17 cellular contexts compared by ENCODE assay signal in the genomic region with DNA sequence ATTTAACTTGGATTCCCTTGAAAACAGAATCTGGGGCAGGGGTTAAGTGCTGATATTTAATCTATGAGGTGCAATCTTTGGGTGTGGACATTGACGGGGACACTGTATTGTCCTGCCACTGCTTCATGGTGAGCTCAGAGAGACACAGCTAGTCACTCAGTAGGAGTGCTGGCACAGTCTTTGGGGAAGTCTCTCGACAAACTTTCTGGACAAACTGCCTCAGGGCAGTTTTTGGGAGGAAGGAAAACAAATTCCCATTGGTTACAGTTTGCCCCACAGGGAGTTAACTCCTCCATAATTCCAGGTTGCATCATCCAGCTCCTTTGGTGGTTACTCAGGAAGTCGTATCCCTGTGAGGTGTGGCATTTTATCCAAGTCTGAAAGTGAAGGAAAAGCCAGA. TPM values are rescaled to one million over a fixed set of nuclear protein-coding genes. Genes with fewer than 3 reads are reported as not detected.
DNase-seq lines count a peak whose midpoint lies in the region; ATAC-seq and TF ChIP-seq lines count a peak whose summit lies in the region.
"Had no signal": no experiment of that assay in that cellular context is flagged by ENCODE, and none has a peak within 500 bp of the region (broad histone marks: within the 10 kb centered on the region; RNA-seq: fewer than 3 reads in every experiment).

No MANE protein-coding gene starts in this region.

- WGBS in H9 (ENCODE audit: extremely low coverage, insufficient read length, low lambda C conversion rate): no CpG with 5 or more reads among the region's 3 CpGs

- no peak overlapping the region for H2BK20ac ChIP-seq in H9 (ENCODE audit: low read depth, low read length, poor library complexity, severe bottlenecking)

- H4K91ac ChIP-seq in H9 (ENCODE audit: insufficient read length, low read depth, low read length): no peak overlapping the region

- peak; percentile 64 for DNase-seq in AG10803 (ENCODE audit: low read depth)
- peak; percentile 61 for DNase-seq in adipocyte (ENCODE audit: low read depth)
- DNase-seq in islet precursor cell: peak; percentile 79
- DNase-seq in GM19238 (ENCODE audit: insufficient read length, low spot score): no peak
- no peak for DNase-seq in H9
- no peak for DNase-seq in NCI-H1694 (lab: John Stamatoyannopoulos, UW)
- DNase-seq: AML-193, dermis blood vessel endothelial cell, NCI-H1105, NCI-H510A treated with DMSO at 0.1 percent for 48 hours, RPMI8226, T-helper 2 cell, testis had no signal

- H3K4me2 ChIP-seq in H9 (ENCODE audit: insufficient read depth, insufficient read length, low read length): no peak overlapping the region

- TF ChIP-seq CTCF in AG10803 (conservative IDR thresholded peaks at IDR 0.05; ENCODE audit: low read length) (no peak), HEK293 (tag by site-specific recombination; IDR thresholded peaks at IDR 0.05) (no peak), H9 (conservative IDR thresholded peaks at IDR 0.05) (no peak)

- H3K56ac ChIP-seq in H9 (ENCODE audit: insufficient read length, low read depth, low read length): no peak overlapping the region

- peaks cover 5% of the 10 kb centered on the region for H3K27me3 Mint-ChIP-seq in H9 (ENCODE audit: low read depth)
- H3K27me3 Mint-ChIP-seq: progenitor cell of endocrine pancreas had no signal

- H3K4ac ChIP-seq in H9 (ENCODE audit: low read depth, low read length): no peak overlapping the region

- H3K14ac ChIP-seq in H9 (ENCODE audit: insufficient read depth, low read length): no peak overlapping the region

- H2AK5ac ChIP-seq in H9 (ENCODE audit: insufficient read length, low read length): no peak overlapping the region

- H3K4me3 ChIP-seq in AG10803 (ENCODE audit: low read length): no peak overlapping the region
- H3K4me3 ChIP-seq in HEK293 (ENCODE audit: low read depth, low read length): no peak overlapping the region
- no peak overlapping the region for H3K4me3 ChIP-seq in adipocyte (ENCODE audit: low read length)
- H3K4me3 ChIP-seq: ascending aorta, testis had no signal

- H3K9me3 ChIP-seq in HEK293 (ENCODE audit: control insufficient read depth, insufficient read depth, low read depth, low read length) (no peaks in the 10 kb centered on the region), adipocyte (ENCODE audit: control insufficient read depth, low read length) (no peaks in the 10 kb centered on the region), H9 (ENCODE audit: control insufficient read depth, low read depth, low read length) (no peaks in the 10 kb centered on the region)
- H3K9me3 ChIP-seq: ascending aorta, testis had no signal

- CTCF ChIA-PET in HEK293 (lab: Yijun Ruan, JAX): interaction anchor here (0.8 to 1.9 kb wide), 6 partner anchors 18 to 210 kb away, joined by 3 to 8 read pairs (median 4); a partner anchor contains a TSS

- H3K18ac ChIP-seq in H9 (ENCODE audit: insufficient read length, low read depth, low read length): no peak overlapping the region

- no peak overlapping the region for H3T11ph ChIP-seq in H9 (ENCODE audit: low read length)

- H3K4me1 ChIP-seq in HEK293 (ENCODE audit: control insufficient read depth, insufficient read depth, low read length): no peaks in the 10 kb centered on the region
- H3K4me1 ChIP-seq in adipocyte (ENCODE audit: control insufficient read depth, insufficient read depth, low read length): peaks cover 54% of the 10 kb centered on the region
- no peaks in the 10 kb centered on the region; the same call in 1 of the 2 replicates for H3K4me1 ChIP-seq in H9 (ENCODE audit: insufficient read depth, low read length)
- H3K4me1 ChIP-seq: ascending aorta had no signal

- H3K9ac ChIP-seq in adipocyte (ENCODE audit: low read length) (no peak overlapping the region), H9 (ENCODE audit: extremely low read depth, insufficient read length, low read length) (no peak overlapping the region)

- POLR2A ChIA-PET in HEK293 (lab: Yijun Ruan, JAX): interaction anchor here (0.5 to 5.6 kb wide), 5 partner anchors 9 to 298 kb away, joined by 3 to 57 read pairs (median 5); a partner anchor contains a TSS

- peaks cover 0 to 11% (median 5%) of the 10 kb centered on the region in 3 experiments; a peak in 4 of 7 replicates for H3K36me3 Mint-ChIP-seq in H9 (ENCODE audit: insufficient read depth in 1 of 3, low read depth in 3 of 3)

- no peaks in the 10 kb centered on the region for H3K79me2 ChIP-seq in H9 (ENCODE audit: insufficient read depth, low read length)

- ATAC-seq in HG02642 (IDR thresholded peaks at IDR 0.05; ENCODE audit: poor library complexity, unreplicated experiment): no peak

- H3K23ac ChIP-seq in H9 (ENCODE audit: insufficient read length, low read depth, low read length): no peak overlapping the region

- H3K23me2 ChIP-seq in H9 (ENCODE audit: insufficient read length, low read depth, low read length, poor library complexity, severe bottlenecking): no peaks in the 10 kb centered on the region

- H3K27me3 ChIP-seq in adipocyte (replicated peaks; ENCODE audit: control insufficient read depth, insufficient read depth, low read length): no peaks in the 10 kb centered on the region
- no peaks in the 10 kb centered on the region for H3K27me3 ChIP-seq in H9 (ENCODE audit: insufficient read depth, low read length)
- H3K27me3 ChIP-seq: ascending aorta, testis had no signal

- no peak overlapping the region for H4K8ac ChIP-seq in H9 (replicated peaks; ENCODE audit: insufficient read length, low read depth, low read length)

- H4K20me1 ChIP-seq in H9 (ENCODE audit: control insufficient read depth, insufficient read depth, insufficient read length): no peaks in the 10 kb centered on the region

- no peak overlapping the region for H3K4me3 Mint-ChIP-seq in H9

- H3K27ac ChIP-seq in HEK293 (ENCODE audit: extremely low read depth, low read depth, low read length) (no peak overlapping the region), H9 (ENCODE audit: insufficient read length, low read depth, low read length) (no peak overlapping the region)
- H3K27ac ChIP-seq: ascending aorta, testis had no signal

- H3K27ac Mint-ChIP-seq in H9: peak overlapping the region in 1 of 3 experiments; percentile 78; a peak in 3 of 7 replicates
- H3K27ac Mint-ChIP-seq: progenitor cell of endocrine pancreas had no signal

- no peak overlapping the region for H2BK120ac ChIP-seq in H9 (ENCODE audit: low read depth, low read length, poor library complexity, severe bottlenecking)

- no peak overlapping the region for H2BK15ac ChIP-seq in H9 (ENCODE audit: low read depth, low read length)

- H2BK5ac ChIP-seq in H9 (ENCODE audit: insufficient read length, low read length): no peak overlapping the region

- H4K5ac ChIP-seq in H9 (ENCODE audit: insufficient read length, low read depth, low read length): no peak overlapping the region

- H3K9me3 Mint-ChIP-seq in H9: no peaks in the 10 kb centered on the region

- H2BK12ac ChIP-seq in H9 (ENCODE audit: insufficient read length, low read depth, low read length): no peak overlapping the region

- H3K36me3 ChIP-seq in HEK293 (ENCODE audit: control insufficient read depth in 2 of 2, insufficient read depth in 1 of 2, low read length in 2 of 2) (peaks cover 0 to 5% of the 10 kb centered on the region in 2 experiments; a peak in 1 of 3 replicates), adipocyte (ENCODE audit: control insufficient read depth, insufficient read depth, low read length, severe bottlenecking) (peaks cover 11% of the 10 kb centered on the region)

- H2AFZ ChIP-seq in H9 (ENCODE audit: low read length): no peak overlapping the region

- peaks cover 2% of the 10 kb centered on the region in 2 experiments; a peak in 1 of 4 replicates for H3K4me1 Mint-ChIP-seq in H9

- H3K79me1 ChIP-seq in H9 (ENCODE audit: insufficient read depth, low read depth, low read length, poor library complexity, severe bottlenecking): no peaks in the 10 kb centered on the region

TF ChIP-seq in HEK293, 187 proteins besides CTCF, POLR2A, EP300 and RAD21 (continues in another document):
- peak; percentile 76; the same call in 1 of the 2 replicates for TF ChIP-seq ZNF561 (tag by site-specific recombination; IDR thresholded peaks at IDR 0.05; ENCODE audit: borderline replicate concordance)
- 0 out of 2 replicates have a peak, but pooled peaks have one; percentile 17 for TF ChIP-seq IKZF3 (tag by site-specific recombination; IDR thresholded peaks at IDR 0.05)
- peak; percentile 28; the same call in 1 of the 2 replicates for TF ChIP-seq KLF8 (tag by site-specific recombination; IDR thresholded peaks at IDR 0.05)
- TF ChIP-seq, protein P1, sequence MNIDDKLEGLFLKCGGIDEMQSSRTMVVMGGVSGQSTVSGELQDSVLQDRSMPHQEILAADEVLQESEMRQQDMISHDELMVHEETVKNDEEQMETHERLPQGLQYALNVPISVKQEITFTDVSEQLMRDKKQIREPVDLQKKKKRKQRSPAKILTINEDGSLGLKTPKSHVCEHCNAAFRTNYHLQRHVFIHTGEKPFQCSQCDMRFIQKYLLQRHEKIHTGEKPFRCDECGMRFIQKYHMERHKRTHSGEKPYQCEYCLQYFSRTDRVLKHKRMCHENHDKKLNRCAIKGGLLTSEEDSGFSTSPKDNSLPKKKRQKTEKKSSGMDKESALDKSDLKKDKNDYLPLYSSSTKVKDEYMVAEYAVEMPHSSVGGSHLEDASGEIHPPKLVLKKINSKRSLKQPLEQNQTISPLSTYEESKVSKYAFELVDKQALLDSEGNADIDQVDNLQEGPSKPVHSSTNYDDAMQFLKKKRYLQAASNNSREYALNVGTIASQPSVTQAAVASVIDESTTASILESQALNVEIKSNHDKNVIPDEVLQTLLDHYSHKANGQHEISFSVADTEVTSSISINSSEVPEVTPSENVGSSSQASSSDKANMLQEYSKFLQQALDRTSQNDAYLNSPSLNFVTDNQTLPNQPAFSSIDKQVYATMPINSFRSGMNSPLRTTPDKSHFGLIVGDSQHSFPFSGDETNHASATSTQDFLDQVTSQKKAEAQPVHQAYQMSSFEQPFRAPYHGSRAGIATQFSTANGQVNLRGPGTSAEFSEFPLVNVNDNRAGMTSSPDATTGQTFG (tag by site-specific recombination; IDR thresholded peaks at IDR 0.05; ENCODE audit: borderline replicate concordance): no peak
- TF ChIP-seq ZEB2 (tag by site-specific recombination; IDR thresholded peaks at IDR 0.05): peak; percentile 52; the same call in 1 of the 2 replicates
- TF ChIP-seq GFI1B (tag by site-specific recombination; IDR thresholded peaks at IDR 0.05): no peak
- peak; percentile 63 for TF ChIP-seq ZNF629 (tag by site-specific recombination; IDR thresholded peaks at IDR 0.05)
- TF ChIP-seq ZFHX2 (tag by site-specific recombination; conservative IDR thresholded peaks at IDR 0.05): no peak
- no peak for TF ChIP-seq ZNF248 (tag by site-specific recombination; IDR thresholded peaks at IDR 0.05)
- TF ChIP-seq RBAK (tag by site-specific recombination; IDR thresholded peaks at IDR 0.05): no peak
- TF ChIP-seq GLI2 (tag by site-specific recombination; IDR thresholded peaks at IDR 0.05; ENCODE audit: borderline replicate concordance, low read depth): no peak

RNA-seq across cellular contexts. Expression of a gene that starts 17.9 kb away (rescaled TPM):
- 790 and 802 TPM in 2 replicates for total RNA-seq in H9 (2021)

RNA-seq across cellular contexts. Expression of a gene that starts 18.4 kb away (rescaled TPM):
- 21.8 and 22.4 TPM in 2 replicates for total RNA-seq in H9 (2021)

RNA-seq across cellular contexts. Expression of a gene that starts 40.9 kb away (rescaled TPM):
- 2.9 TPM in 2 replicates for total RNA-seq in H9 (2021)

Comparison
In these comparisons a context has a peak if more than half of its experiments do, and no peak if none do; other contexts are left out.
1. DNase-seq: peak in AG10803 (single experiment), adipocyte (single experiment) and islet precursor cell (single experiment); none in GM19238 (single experiment), H9 (single experiment) and NCI-H1694 (single experiment).